In the genomic region with DNA sequence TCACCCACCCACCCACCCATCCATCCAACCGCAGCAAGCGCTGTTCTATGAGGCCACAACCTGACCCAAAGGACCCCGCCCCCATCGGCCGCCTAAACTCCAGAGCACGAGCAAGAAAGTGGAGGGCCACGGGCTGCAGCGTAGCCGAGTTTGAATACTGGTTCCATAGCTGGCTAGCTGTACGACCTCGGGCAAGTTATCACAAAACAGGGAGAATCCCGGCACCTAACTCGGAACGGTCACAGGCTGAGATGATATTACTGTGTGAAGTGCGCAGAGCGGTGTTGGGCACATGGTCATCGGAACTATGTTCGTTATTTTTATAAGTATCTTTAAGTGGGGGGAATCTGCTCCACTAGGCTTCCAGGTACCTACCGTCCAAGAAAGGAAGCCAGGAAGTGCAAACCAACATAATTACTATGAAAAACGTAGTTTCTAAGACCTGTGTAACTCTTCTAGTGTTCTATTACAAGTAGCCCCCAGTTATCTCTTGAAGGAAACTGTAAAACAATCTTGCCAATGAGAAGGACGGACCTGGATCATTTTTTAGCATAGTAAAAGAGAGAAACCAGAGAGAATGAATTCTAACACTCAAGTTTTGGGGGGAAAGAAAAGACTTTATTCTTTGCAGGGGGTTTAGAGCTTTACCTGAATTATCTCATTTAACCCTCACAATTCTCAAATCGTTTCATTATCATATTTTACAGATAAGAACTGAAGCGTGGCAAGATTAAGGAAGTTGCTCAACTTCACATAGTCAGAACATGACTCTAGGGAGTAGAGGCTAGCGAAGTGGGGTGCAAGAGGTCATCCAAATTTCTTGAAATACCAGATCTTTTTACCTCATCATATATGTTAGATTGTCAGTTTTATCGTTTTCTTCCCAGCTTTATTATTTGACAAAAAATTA, we compare ENCODE assay signal across 9 cellular contexts. TPM values are rescaled to one million over a fixed set of nuclear protein-coding genes. Genes with fewer than 3 reads are reported as not detected.
A peak's percentile ranks its signal among the peaks of the same experiment; 100 is the strongest.
DNase-seq lines count a peak whose midpoint lies in the region; ATAC-seq and TF ChIP-seq lines count a peak whose summit lies in the region.
"Had no signal": no experiment of that assay in that cellular context is flagged by ENCODE, and none has a peak within 500 bp of the region (broad histone marks: within the 10 kb centered on the region; RNA-seq: fewer than 3 reads in every experiment).

No MANE protein-coding gene starts in this region.

- H3K9me3 ChIP-seq in ES-I3 (ENCODE audit: control insufficient read depth, insufficient read depth, low read length) (no peaks in the 10 kb centered on the region), right cardiac atrium (ENCODE audit: control insufficient read depth, low read length) (no peaks in the 10 kb centered on the region)

- peak overlapping the region; percentile 92 for H3K4me3 Mint-ChIP-seq in activated CD8-positive, alpha-beta T cell treated with anti-CD3 and anti-CD28 coated beads for 36 hours

- ATAC-seq in GM21526 (IDR thresholded peaks at IDR 0.05; ENCODE audit: low FRiP score, unreplicated experiment) = peak; percentile 34
- ATAC-seq in activated CD8-positive, alpha-beta T cell treated with anti-CD3 and anti-CD28 coated beads for 36 hours = no peak
- peak; percentile 73 for ATAC-seq in right cardiac atrium
- peak; percentile 69 for ATAC-seq in sciatic nerve

- peaks cover 9% of the 10 kb centered on the region; the same call in 1 of the 2 replicates for H3K36me3 ChIP-seq in ES-I3 (ENCODE audit: insufficient read depth, low read length)

- in situ Hi-C loops in G401 (cut with HindIII; ENCODE audit: low sequenced_read_pairs) = no loop called here

- CTCF ChIA-PET in activated CD8-positive, alpha-beta T cell treated with anti-CD3 and anti-CD28 coated beads for 36 hours (lab: Charles Lee) = interaction anchor here (1.0 to 2.6 kb wide), 9 partner anchors 12 to 326 kb away, joined by 3 to 9 read pairs (median 3); a partner anchor contains a TSS

- POLR2A ChIA-PET in activated CD8-positive, alpha-beta T cell treated with anti-CD3 and anti-CD28 coated beads for 36 hours (lab: Charles Lee) = interaction anchor here (1.0 to 4.5 kb wide), 10 partner anchors 8 to 408 kb away, joined by 3 to 44 read pairs (median 4); a partner anchor contains a TSS

- intact Hi-C loops in activated CD8-positive, alpha-beta T cell treated with anti-CD3 and anti-CD28 coated beads for 36 hours (cut with micrococcal nuclease) = no loop called here
- intact Hi-C loops in right cardiac atrium (cut with DNase I) (no loop called here), sciatic nerve (cut with DNase I) (no loop called here)

- TF ChIP-seq CTCF in activated CD8-positive, alpha-beta T cell treated with anti-CD3 and anti-CD28 coated beads for 36 hours (IDR thresholded peaks at IDR 0.05) = no peak

- H3K27ac ChIP-seq in right cardiac atrium (ENCODE audit: low read length) = peak overlapping the region; percentile 72

- peaks cover 55% of the 10 kb centered on the region for H3K4me1 Mint-ChIP-seq in activated CD8-positive, alpha-beta T cell treated with anti-CD3 and anti-CD28 coated beads for 36 hours (ENCODE audit: low read depth)

- DNase-seq in KG1 (lab: John Stamatoyannopoulos, UW) (peak; percentile 87), right cardiac atrium (no peak), sciatic nerve (ENCODE audit: low spot score) (no peak), G401 (ENCODE audit: low spot score) (no peak)
- DNase-seq in activated CD8-positive, alpha-beta T cell treated with anti-CD3 and anti-CD28 coated beads for 36 hours = no peak
- no peak for DNase-seq in activated effector memory CD4-positive, alpha-beta T cell treated with Interleukin-2 at 50 U/mL for 16 hours

- H3K36me3 Mint-ChIP-seq in activated CD8-positive, alpha-beta T cell treated with anti-CD3 and anti-CD28 coated beads for 36 hours (ENCODE audit: low read depth) = peaks cover 46% of the 10 kb centered on the region

- WGBS in right cardiac atrium = 5% methylated on average over 25 of the region's 25 CpGs

- H3K4me1 ChIP-seq in ES-I3 (ENCODE audit: insufficient read depth, low read length) (peaks cover 6% of the 10 kb centered on the region), right cardiac atrium (ENCODE audit: control insufficient read depth, insufficient read depth, low read length) (peaks cover 7% of the 10 kb centered on the region)

- H3K27ac Mint-ChIP-seq in activated CD8-positive, alpha-beta T cell treated with anti-CD3 and anti-CD28 coated beads for 36 hours = peak overlapping the region; percentile 98

- H3K27me3 ChIP-seq in right cardiac atrium (ENCODE audit: control insufficient read depth, insufficient read depth) = no peaks in the 10 kb centered on the region

- H3K27me3 Mint-ChIP-seq in activated CD8-positive, alpha-beta T cell treated with anti-CD3 and anti-CD28 coated beads for 36 hours = no peaks in the 10 kb centered on the region

- no peaks in the 10 kb centered on the region for H3K9me3 Mint-ChIP-seq in activated CD8-positive, alpha-beta T cell treated with anti-CD3 and anti-CD28 coated beads for 36 hours

- peak overlapping the region; percentile 88 for H3K4me3 ChIP-seq in right cardiac atrium (ENCODE audit: low read length)

- peak overlapping the region; percentile 98 for H3K9ac ChIP-seq in ES-I3 (ENCODE audit: low read depth, low read length)

RNA-seq across cellular contexts. Expression of a gene that starts 0.7 kb away (rescaled TPM):
- total RNA-seq in activated CD8-positive, alpha-beta T cell treated with anti-CD3 and anti-CD28 coated beads for 36 hours = 10 to 100 TPM; 26.6 to 28.6 TPM
- 1 to 10 TPM; 7.8 to 9.0 (median 8.2) TPM for total RNA-seq in right cardiac atrium
- polyA plus RNA-seq in right cardiac atrium = 5.7 TPM
- 16.9 TPM for total RNA-seq in sciatic nerve
- total RNA-seq in G401 (2014; rRNA removed; shearing (Covaris generic)) = 35.0 and 37.7 TPM in 2 replicates

RNA-seq across cellular contexts. Expression of a gene that starts 14.4 kb away (rescaled TPM):
- 10 to 100 TPM; 89.9 TPM for total RNA-seq in activated CD8-positive, alpha-beta T cell treated with anti-CD3 and anti-CD28 coated beads for 36 hours
- total RNA-seq in right cardiac atrium (10 to 100 TPM; 17.1 to 30.3 (median 23.7) TPM), sciatic nerve (26.7 TPM)
- polyA plus RNA-seq in right cardiac atrium = 9.6 TPM
- 35.9 and 42.7 TPM in 2 replicates for total RNA-seq in G401 (2014; rRNA removed; shearing (Covaris generic))

RNA-seq across cellular contexts. Expression of a gene that starts 18.2 kb away (rescaled TPM):
- not detected for total RNA-seq in activated CD8-positive, alpha-beta T cell treated with anti-CD3 and anti-CD28 coated beads for 36 hours
- total RNA-seq in right cardiac atrium (not detected), sciatic nerve (not detected)
- polyA plus RNA-seq in right cardiac atrium = not detected
- not detected in 2 replicates for total RNA-seq in G401 (2014; rRNA removed; shearing (Covaris generic))
- total RNA-seq: subcutaneous adipose tissue had no signal

RNA-seq across cellular contexts. Expression of a gene that starts 49.6 kb away (rescaled TPM):
- total RNA-seq in activated CD8-positive, alpha-beta T cell treated with anti-CD3 and anti-CD28 coated beads for 36 hours = not detected
- not detected for total RNA-seq in right cardiac atrium
- polyA plus RNA-seq in right cardiac atrium = 0.05 TPM
- not detected for total RNA-seq in sciatic nerve
- total RNA-seq in G401 (2014; rRNA removed; shearing (Covaris generic)) = not detected in 2 replicates
- total RNA-seq: subcutaneous adipose tissue had no signal

RNA-seq across cellular contexts. Expression of a gene that starts 56.2 kb away (rescaled TPM):
- not detected for total RNA-seq in activated CD8-positive, alpha-beta T cell treated with anti-CD3 and anti-CD28 coated beads for 36 hours
- total RNA-seq in right cardiac atrium = under 1 TPM in 1 of 4 donors, not detected in 3; 0.72 TPM
- polyA plus RNA-seq in right cardiac atrium = not detected
- total RNA-seq in sciatic nerve = not detected
- total RNA-seq in G401 (2014; rRNA removed; shearing (Covaris generic)) = not detected in 2 replicates
- total RNA-seq: subcutaneous adipose tissue had no signal
